ENCODE assay signal across 15 cellular contexts in the genomic region with DNA sequence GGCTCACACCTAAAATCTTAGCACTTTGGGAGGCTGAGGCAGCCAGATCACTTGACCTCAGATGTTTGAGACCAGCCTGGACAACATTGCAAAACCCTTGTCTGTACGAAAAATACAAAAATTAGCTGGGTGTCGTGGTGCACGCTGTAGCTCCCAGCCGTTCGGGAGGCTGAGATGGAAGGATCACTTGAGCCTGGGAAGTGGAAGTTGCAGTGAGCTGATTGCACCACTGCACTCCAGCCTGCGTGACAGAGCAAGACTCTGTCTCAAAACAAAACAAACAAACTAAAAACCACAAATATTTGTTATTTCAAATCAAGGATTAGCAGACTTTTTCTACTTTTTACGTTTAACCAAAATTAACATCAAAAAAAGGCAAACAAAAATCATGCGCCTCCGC. TPM values are rescaled to one million over a fixed set of nuclear protein-coding genes. Genes with fewer than 3 reads are reported as not detected.
A peak's percentile ranks its signal among the peaks of the same experiment; 100 is the strongest.
DNase-seq lines count a peak whose midpoint lies in the region; ATAC-seq and TF ChIP-seq lines count a peak whose summit lies in the region.
"Had no signal": no experiment of that assay in that cellular context is flagged by ENCODE, and none has a peak within 500 bp of the region (broad histone marks: within the 10 kb centered on the region; RNA-seq: fewer than 3 reads in every experiment).

No MANE protein-coding gene starts in this region.

- peaks cover 26% of the 10 kb centered on the region for H3K36me3 Mint-ChIP-seq in natural killer cell treated with Interleukin-12 subunit alpha and Interleukin-12 subunit beta and Interleukin-15 and Interleukin-18, amount 100 ng/mL, for 72 hours
- peaks cover 17% of the 10 kb centered on the region for H3K36me3 Mint-ChIP-seq in natural killer cell
- peaks cover 8% of the 10 kb centered on the region for H3K36me3 Mint-ChIP-seq in activated naive CD8-positive, alpha-beta T cell

- H3K27me3 Mint-ChIP-seq in natural killer cell treated with Interleukin-12 subunit alpha and Interleukin-12 subunit beta and Interleukin-15 and Interleukin-18, amount 100 ng/mL, for 72 hours: no peaks in the 10 kb centered on the region
- no peaks in the 10 kb centered on the region for H3K27me3 Mint-ChIP-seq in natural killer cell (ENCODE audit: low read depth in 2 of 2)
- no peaks in the 10 kb centered on the region for H3K27me3 Mint-ChIP-seq in activated naive CD8-positive, alpha-beta T cell

- H3K9me3 ChIP-seq in upper lobe of right lung (no peaks in the 10 kb centered on the region), thyroid gland (no peaks in the 10 kb centered on the region)
- H3K9me3 ChIP-seq: mucosa of descending colon, Peyer's patch, psoas muscle had no signal

- no peak for ATAC-seq in natural killer cell treated with Interleukin-12 subunit alpha and Interleukin-12 subunit beta and Interleukin-15 and Interleukin-18, amount 100 ng/mL, for 72 hours
- no peak for ATAC-seq in natural killer cell
- peak; percentile 78 for ATAC-seq in upper lobe of right lung
- no peak for ATAC-seq in GM18909 (IDR thresholded peaks at IDR 0.05; ENCODE audit: poor library complexity, unreplicated experiment)
- ATAC-seq: mucosa of descending colon, psoas muscle had no signal

- H3K27me3 ChIP-seq in upper lobe of right lung (no peaks in the 10 kb centered on the region), thyroid gland (no peaks in the 10 kb centered on the region)
- H3K27me3 ChIP-seq: Peyer's patch had no signal

- H3K27ac Mint-ChIP-seq in natural killer cell treated with Interleukin-12 subunit alpha and Interleukin-12 subunit beta and Interleukin-15 and Interleukin-18, amount 100 ng/mL, for 72 hours: peak overlapping the region; percentile 55 to 68
- no peak overlapping the region for H3K27ac Mint-ChIP-seq in natural killer cell
- peak overlapping the region; percentile 22 for H3K27ac Mint-ChIP-seq in activated naive CD8-positive, alpha-beta T cell
- H3K27ac Mint-ChIP-seq: T-helper 1 cell treated with Interleukin-12 subunit alpha and Interleukin-12 subunit beta and Interleukin-4 antibody, amounts not matched to agents 30 μg/mL and 1 μg/mL, for 36 hours had no signal

- H3K4me3 ChIP-seq in fibroblast of pulmonary artery (replicated peaks; ENCODE audit: low read depth, low read length) (no peak overlapping the region), upper lobe of right lung (no peak overlapping the region), thyroid gland (replicated peaks in 1 of 3) (no peak overlapping the region)
- H3K4me3 ChIP-seq: mucosa of descending colon, Peyer's patch, psoas muscle had no signal

- H3K4me3 Mint-ChIP-seq in natural killer cell treated with Interleukin-12 subunit alpha and Interleukin-12 subunit beta and Interleukin-15 and Interleukin-18, amount 100 ng/mL, for 72 hours: no peak overlapping the region
- H3K4me3 Mint-ChIP-seq in natural killer cell: no peak overlapping the region
- no peak overlapping the region for H3K4me3 Mint-ChIP-seq in activated naive CD8-positive, alpha-beta T cell
- H3K4me3 Mint-ChIP-seq: T-helper 1 cell treated with Interleukin-12 subunit alpha and Interleukin-12 subunit beta and Interleukin-4 antibody, amounts not matched to agents 30 μg/mL and 1 μg/mL, for 36 hours had no signal

- WGBS in thyroid gland, 2 donors: 76 to 80% methylated on average over 9 of the region's 9 CpGs

- TF ChIP-seq POLR2A in thyroid gland (IDR thresholded peaks at IDR 0.05): no peak

- H3K36me3 ChIP-seq in upper lobe of right lung (peaks cover 87% of the 10 kb centered on the region), thyroid gland (peaks cover 8 to 23% of the 10 kb centered on the region in 2 donors)

- peaks cover 7 to 18% of the 10 kb centered on the region in 2 donors for H3K4me1 Mint-ChIP-seq in natural killer cell treated with Interleukin-12 subunit alpha and Interleukin-12 subunit beta and Interleukin-15 and Interleukin-18, amount 100 ng/mL, for 72 hours (ENCODE audit: low read depth in 2 of 2)
- peaks cover 0 to 9% of the 10 kb centered on the region in 2 donors for H3K4me1 Mint-ChIP-seq in natural killer cell
- H3K4me1 Mint-ChIP-seq in activated naive CD8-positive, alpha-beta T cell (ENCODE audit: low read depth): peaks cover 13% of the 10 kb centered on the region

- intact Hi-C loops in natural killer cell (cut with micrococcal nuclease) (no loop called here), upper lobe of right lung (cut with DNase I) (no loop called here), thyroid gland (cut with DNase I) (no loop called here)

- H3K4me1 ChIP-seq in upper lobe of right lung: peaks cover 4% of the 10 kb centered on the region
- H3K4me1 ChIP-seq in thyroid gland: no peaks in the 10 kb centered on the region
- H3K4me1 ChIP-seq: Peyer's patch, psoas muscle had no signal

- H3K27ac ChIP-seq in upper lobe of right lung: peak overlapping the region; percentile 8
- H3K27ac ChIP-seq in thyroid gland: peak overlapping the region in 1 of 3 donors; percentile 3
- H3K27ac ChIP-seq: psoas muscle had no signal

- H3K9me3 Mint-ChIP-seq in natural killer cell treated with Interleukin-12 subunit alpha and Interleukin-12 subunit beta and Interleukin-15 and Interleukin-18, amount 100 ng/mL, for 72 hours: no peaks in the 10 kb centered on the region
- H3K9me3 Mint-ChIP-seq in natural killer cell: no peaks in the 10 kb centered on the region
- no peaks in the 10 kb centered on the region for H3K9me3 Mint-ChIP-seq in activated naive CD8-positive, alpha-beta T cell (ENCODE audit: low read depth)
- H3K9me3 Mint-ChIP-seq: T-helper 1 cell treated with Interleukin-12 subunit alpha and Interleukin-12 subunit beta and Interleukin-4 antibody, amounts not matched to agents 30 μg/mL and 1 μg/mL, for 36 hours had no signal

- DNase-seq in natural killer cell treated with Interleukin-12 subunit alpha and Interleukin-12 subunit beta and Interleukin-15 and Interleukin-18, amount 100 ng/mL, for 72 hours (ENCODE audit: low spot score): no peak
- DNase-seq in natural killer cell (no peak), fibroblast of pulmonary artery (ENCODE audit: low read depth) (peak; percentile 35), upper lobe of right lung (no peak), NCI-H748 (lab: John Stamatoyannopoulos, UW; ENCODE audit: unreplicated experiment) (no peak), thyroid gland (no peak)
- DNase-seq: DND-41, mucosa of descending colon, NCI-H187 treated with DMSO at 0.1 percent for 48 hours, NCI-H526, Peyer's patch, psoas muscle had no signal

- TF ChIP-seq CTCF in natural killer cell (IDR thresholded peaks at IDR 0.05) (no peak), fibroblast of pulmonary artery (IDR thresholded peaks at IDR 0.05; ENCODE audit: low read length, missing control alignments) (no peak), upper lobe of right lung (IDR thresholded peaks at IDR 0.05) (no peak), thyroid gland (IDR thresholded peaks at IDR 0.05) (no peak)

RNA-seq across cellular contexts. Expression of a gene that starts 31.3 kb away (rescaled TPM):
- under 1 TPM in 1 of 2 donors, not detected in 1; 0.45 TPM for total RNA-seq in natural killer cell treated with Interleukin-12 subunit alpha and Interleukin-12 subunit beta and Interleukin-15 and Interleukin-18, amount 100 ng/mL, for 72 hours
- 1 to 10 TPM in 2 of 3 donors, under 1 TPM in 1; 0.48 to 2.6 (median 1.4) TPM for total RNA-seq in natural killer cell
- 13.3 TPM for total RNA-seq in upper lobe of right lung
- 1 to 10 TPM; 4.0 to 5.8 (median 4.4) TPM for total RNA-seq in thyroid gland

RNA-seq across cellular contexts. Expression of a gene that starts 47.8 kb away (rescaled TPM):
- total RNA-seq in natural killer cell treated with Interleukin-12 subunit alpha and Interleukin-12 subunit beta and Interleukin-15 and Interleukin-18, amount 100 ng/mL, for 72 hours: 10 to 100 TPM; 18.5 to 22.7 TPM
- 10 to 100 TPM; 17.5 to 21.8 (median 17.7) TPM for total RNA-seq in natural killer cell
- total RNA-seq in upper lobe of right lung: 10.9 TPM
- 10 to 100 TPM; 15.7 to 32.6 (median 20.8) TPM for total RNA-seq in thyroid gland

Comparison
In these comparisons a context has a peak if more than half of its experiments do, and no peak if none do; other contexts are left out.
1. H3K27ac Mint-ChIP-seq: peak in natural killer cell treated with Interleukin-12 subunit alpha and Interleukin-12 subunit beta and Interleukin-15 and Interleukin-18, amount 100 ng/mL, for 72 hours (2 of 2) and activated naive CD8-positive, alpha-beta T cell (single experiment); none in natural killer cell (0 of 2).